In genomic region chr17:50263293-50264262, GRCh38 we compare ENCODE assay signal across 13 cellular contexts. TPM values are rescaled to one million over a fixed set of nuclear protein-coding genes. Genes with fewer than 3 reads are reported as not detected.
DNase-seq lines count a peak whose midpoint lies in the region; ATAC-seq, FAIRE-seq and TF ChIP-seq lines count a peak whose summit lies in the region.
"Had no signal": no experiment of that assay in that cellular context is flagged by ENCODE, and none has a peak within 500 bp of the region (broad histone marks: within the 10 kb centered on the region; RNA-seq: fewer than 3 reads in every experiment).

No MANE protein-coding gene starts in this region.

- peaks cover 68% of the 10 kb centered on the region for H3K4me1 ChIP-seq in osteoblast (ENCODE audit: insufficient read depth, low read length)
- H3K4me1 ChIP-seq in CD4-positive, alpha-beta memory T cell (ENCODE audit: insufficient read depth, low read length): no peaks in the 10 kb centered on the region
- H3K4me1 ChIP-seq in small intestine (ENCODE audit: control insufficient read depth in 2 of 2, insufficient read depth in 1 of 2, low read depth in 1 of 2, low read length in 1 of 2): no peaks in the 10 kb centered on the region

- no peak for FAIRE-seq in small intestine (lab: Jason Lieb, UNC)

- H2AFZ ChIP-seq in osteoblast (ENCODE audit: low read length): peak overlapping the region; percentile 31

- H3K4me3 Mint-ChIP-seq in CD4-positive, alpha-beta memory T cell: no peak overlapping the region

- H3K27ac ChIP-seq in osteoblast (ENCODE audit: low read depth, low read length): no peak overlapping the region
- no peak overlapping the region for H3K27ac ChIP-seq in CD4-positive, alpha-beta memory T cell (ENCODE audit: low read depth, low read length)
- H3K27ac ChIP-seq in small intestine (ENCODE audit: low read depth in 1 of 2, low read length in 1 of 2): no peak overlapping the region
- H3K27ac ChIP-seq: right lobe of liver had no signal

- no peaks in the 10 kb centered on the region for H4K20me1 ChIP-seq in osteoblast (ENCODE audit: insufficient read depth, low read length)

- intact Hi-C loops in cardiac septum (cut with DNase I): no loop called here
- intact Hi-C loops in Right ventricle myocardium superior (cut with DNase I): no loop called here
- intact Hi-C loops in CD4-positive, alpha-beta memory T cell (cut with micrococcal nuclease): no loop called here

- WGBS in small intestine, 3 donors: 75 to 81% (median 78%) methylated on average over 10 to 11 of the region's 11 CpGs

- H3K4me2 ChIP-seq in osteoblast (ENCODE audit: insufficient read depth, low read length): peak overlapping the region; percentile 65

- TF ChIP-seq CTCF in fibroblast of mammary gland (conservative IDR thresholded peaks at IDR 0.05; ENCODE audit: control insufficient read depth, insufficient read depth, low read depth, low read length) (no peak), osteoblast (IDR thresholded peaks at IDR 0.05; ENCODE audit: extremely low read depth, low read depth, low read length) (no peak)

- CTCF ChIA-PET in CD4-positive, alpha-beta memory T cell (lab: Charles Lee; ENCODE audit: partially characterized antibody): interaction anchor here (1.4 kb wide), 1 partner anchor 8 kb away, joined by 3 read pairs; no protein-coding TSS in a partner anchor

- H3K4me1 Mint-ChIP-seq in CD4-positive, alpha-beta memory T cell: peaks cover 0 to 2% (median 0%) of the 10 kb centered on the region in 4 donors

- ATAC-seq in Right ventricle myocardium superior (ENCODE audit: poor library complexity) (no peak), GM18870 (IDR thresholded peaks at IDR 0.05; ENCODE audit: unreplicated experiment) (no peak)
- ATAC-seq: right lobe of liver had no signal

- DNase-seq in cardiac septum (ENCODE audit: low spot score): peak; percentile 66
- DNase-seq in Right ventricle myocardium superior: no peak
- no peak for DNase-seq in fibroblast of mammary gland (ENCODE audit: low read depth)
- peak; percentile 45 for DNase-seq in osteoblast (ENCODE audit: insufficient read length, low spot score, missing footprints)
- DNase-seq in globus pallidus (ENCODE audit: low spot score): no peak
- DNase-seq in CD4-positive, alpha-beta memory T cell: no peak
- no peak for DNase-seq in small intestine
- DNase-seq: amniotic stem cell; MM.1S; NK-92 treated with Interleukin-12 subunit alpha and Interleukin-12 subunit beta, amount 100 ng/mL, for 24 hours had no signal

- H3K4me3 ChIP-seq in fibroblast of mammary gland (ENCODE audit: control insufficient read depth, low read depth, low read length) (peak overlapping the region; percentile 25), osteoblast (ENCODE audit: insufficient read depth, low read length) (peak overlapping the region; percentile 46), small intestine (ENCODE audit: low read depth in 1 of 2, low read length in 2 of 2) (no peak overlapping the region)
- H3K4me3 ChIP-seq in CD4-positive, alpha-beta memory T cell (ENCODE audit: low read length in 2 of 2): no peak overlapping the region
- H3K4me3 ChIP-seq: right lobe of liver had no signal

- POLR2A ChIA-PET in CD4-positive, alpha-beta memory T cell (lab: Charles Lee; ENCODE audit: partially characterized antibody): no interaction called here

- no peaks in the 10 kb centered on the region for H3K27me3 ChIP-seq in osteoblast (ENCODE audit: insufficient read depth, low read length)
- no peaks in the 10 kb centered on the region for H3K27me3 ChIP-seq in CD4-positive, alpha-beta memory T cell (ENCODE audit: insufficient read depth, low read length)
- no peaks in the 10 kb centered on the region for H3K27me3 ChIP-seq in small intestine (ENCODE audit: control insufficient read depth in 2 of 2, insufficient read depth in 2 of 2, low read length in 2 of 2)
- H3K27me3 ChIP-seq: right lobe of liver had no signal

- H3K9me3 ChIP-seq in osteoblast (ENCODE audit: low read depth, low read length) (no peaks in the 10 kb centered on the region), small intestine (ENCODE audit: control insufficient read depth, low read depth) (no peaks in the 10 kb centered on the region)
- no peaks in the 10 kb centered on the region for H3K9me3 ChIP-seq in CD4-positive, alpha-beta memory T cell (ENCODE audit: control insufficient read depth in 1 of 2, low read length in 2 of 2)
- H3K9me3 ChIP-seq: right lobe of liver had no signal

- H3K9me3 Mint-ChIP-seq in CD4-positive, alpha-beta memory T cell: no peaks in the 10 kb centered on the region

- H3K27me3 Mint-ChIP-seq in CD4-positive, alpha-beta memory T cell: peaks cover 4 to 9% of the 10 kb centered on the region in 2 donors

- peaks cover 12% of the 10 kb centered on the region for H3K79me2 ChIP-seq in osteoblast (ENCODE audit: insufficient read depth, low read length)

- H3K36me3 ChIP-seq in osteoblast (ENCODE audit: insufficient read depth, low read length): no peaks in the 10 kb centered on the region
- H3K36me3 ChIP-seq in CD4-positive, alpha-beta memory T cell (ENCODE audit: insufficient read depth, low read length): no peaks in the 10 kb centered on the region
- no peaks in the 10 kb centered on the region for H3K36me3 ChIP-seq in small intestine (ENCODE audit: control insufficient read depth in 2 of 2, insufficient read depth in 2 of 2, low read length in 2 of 2)
- H3K36me3 ChIP-seq: right lobe of liver had no signal

- H3K36me3 Mint-ChIP-seq in CD4-positive, alpha-beta memory T cell: no peaks in the 10 kb centered on the region

- no peak overlapping the region for H3K27ac Mint-ChIP-seq in CD4-positive, alpha-beta memory T cell

RNA-seq across cellular contexts. Expression of gene TMEM92, which starts 10.7 kb away (rescaled TPM):
- total RNA-seq in cardiac septum (not detected), Right ventricle myocardium superior (not detected), osteoblast (under 0.01 and 0.36 TPM in 2 replicates)
- total RNA-seq in CD4-positive, alpha-beta memory T cell: not detected
- not detected for polyA plus RNA-seq in CD4-positive, alpha-beta memory T cell
- 10 to 100 TPM; 29.1 to 53.5 (median 39.1) TPM for polyA plus RNA-seq in small intestine
- total RNA-seq: dermis microvascular lymphatic vessel endothelial cell had no signal

Comparison
In these comparisons a context has a peak if more than half of its experiments do, and no peak if none do; other contexts are left out.
1. DNase-seq: peak in cardiac septum (single experiment) and osteoblast (single experiment); none in Right ventricle myocardium superior (single experiment), fibroblast of mammary gland (single experiment), globus pallidus (single experiment), CD4-positive, alpha-beta memory T cell (0 of 5) and small intestine (single experiment).
2. H3K4me3 ChIP-seq: peak in fibroblast of mammary gland (single experiment) and osteoblast (single experiment); none in CD4-positive, alpha-beta memory T cell (0 of 2) and small intestine (0 of 2).